Comparison of ENCODE assay signal across 14 cellular contexts in the genomic region with DNA sequence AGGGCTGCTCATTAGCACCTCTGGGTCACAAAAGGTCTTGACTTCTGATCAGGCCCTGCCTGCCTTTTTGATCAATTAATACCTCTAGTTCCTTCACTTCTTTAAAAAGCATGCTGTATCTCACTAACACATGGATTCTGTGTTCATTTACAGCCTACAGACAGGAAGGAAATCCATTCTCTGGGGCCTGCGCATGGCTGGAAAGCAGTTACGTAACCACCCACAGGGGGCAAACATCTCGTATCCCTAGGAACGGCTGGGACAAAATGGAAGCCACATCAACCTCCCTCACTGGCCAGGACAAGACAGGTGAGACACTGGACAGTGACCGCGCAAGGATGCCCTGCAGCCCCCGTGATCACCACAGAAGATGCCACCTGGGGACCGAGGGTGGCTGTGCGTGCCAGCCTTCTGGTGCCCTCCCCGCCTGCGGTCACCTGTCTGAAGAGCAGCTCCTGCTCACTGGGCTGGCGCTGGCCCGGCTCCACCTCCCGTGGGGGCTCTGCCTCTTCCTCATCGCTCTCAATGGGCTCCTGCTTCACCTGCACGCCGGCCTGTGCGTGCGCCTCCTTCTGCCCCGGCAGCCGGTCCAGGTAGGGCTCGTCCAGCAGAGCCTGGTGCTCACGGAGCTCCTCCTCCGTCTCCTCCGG.
DNase-seq lines count a peak whose midpoint lies in the region; ATAC-seq, FAIRE-seq and TF ChIP-seq lines count a peak whose summit lies in the region.
"Had no signal": no experiment of that assay in that cellular context is flagged by ENCODE, and none has a peak within 500 bp of the region (broad histone marks: within the 10 kb centered on the region; RNA-seq: fewer than 3 reads in every experiment).

No MANE protein-coding gene starts in this region.

- H3K27ac ChIP-seq in heart right ventricle (peak overlapping the region in 6 of 10 donors; percentile 26 to 65 (median 44)), brain microvascular endothelial cell (no peak overlapping the region), HepG2 (ENCODE audit: extremely low read length, insufficient read depth, low read length) (no peak overlapping the region), uterus (peak overlapping the region; percentile 70 to 83), GM23248 (no peak overlapping the region)

- H3K4me3 ChIP-seq in heart right ventricle (no peak overlapping the region), brain microvascular endothelial cell (ENCODE audit: low read depth, low read length) (no peak overlapping the region), HepG2 (replicated peaks in 1 of 3; ENCODE audit: insufficient read depth in 1 of 3, low read depth in 2 of 3, low read length in 3 of 3) (no peak overlapping the region), uterus (no peak overlapping the region), GM23248 (no peak overlapping the region)

- POLR2A ChIA-PET in HepG2 (lab: Yijun Ruan, JAX) = no interaction called here

- H4K20me1 ChIP-seq in HepG2 (ENCODE audit: insufficient read depth, low read length) = no peaks in the 10 kb centered on the region
- H4K20me1 ChIP-seq in GM23248 (ENCODE audit: insufficient read depth) = no peaks in the 10 kb centered on the region

- CTCF ChIA-PET in HepG2 (lab: Yijun Ruan, JAX; ENCODE audit: low intra/inter-chr PET ratio, low total read pairs) = no interaction called here

- H3K9ac ChIP-seq in HepG2 (ENCODE audit: insufficient read depth, low read depth, low read length) = no peak overlapping the region
- H3K9ac ChIP-seq in GM23248 = no peak overlapping the region

- 88% methylated on average over 25 of the region's 25 CpGs for WGBS in heart right ventricle, 2 donors
- whole genome bisulfite sequencing in HepG2 (ENCODE audit: low lambda C conversion rate) = 94% methylated on average over 18 of the region's 25 CpGs
- WGBS in GM23248 (ENCODE audit: low coverage in 1 of 2, low lambda C conversion rate in 2 of 2, missing lambda C conversion rate in 2 of 2), 2 experiments = 94% methylated on average over 23 to 25 of the region's 25 CpGs

- no peaks in the 10 kb centered on the region for H3K9me3 ChIP-seq in heart right ventricle
- no peaks in the 10 kb centered on the region for H3K9me3 ChIP-seq in HepG2 (ENCODE audit: low read length)
- H3K9me3 ChIP-seq in uterus = no peaks in the 10 kb centered on the region
- H3K9me3 ChIP-seq in GM23248 (ENCODE audit: low read depth) = no peaks in the 10 kb centered on the region

- TF ChIP-seq RAD21 in HepG2 (CRISPR knock-in tag; IDR thresholded peaks at IDR 0.05) = no peak

- H3K27me3 ChIP-seq in heart right ventricle = no peaks in the 10 kb centered on the region
- H3K27me3 ChIP-seq in brain microvascular endothelial cell (replicated peaks) = no peaks in the 10 kb centered on the region
- no peaks in the 10 kb centered on the region for H3K27me3 ChIP-seq in HepG2 (ENCODE audit: control insufficient read depth in 1 of 2, insufficient read depth in 2 of 2, low read length in 2 of 2)
- H3K27me3 ChIP-seq in uterus = no peaks in the 10 kb centered on the region
- H3K27me3 ChIP-seq in GM23248 (replicated peaks; ENCODE audit: insufficient read depth) = no peaks in the 10 kb centered on the region

- H3K79me2 ChIP-seq in HepG2 (ENCODE audit: insufficient read depth, low read length) = no peaks in the 10 kb centered on the region
- H3K79me2 ChIP-seq in GM23248 (ENCODE audit: insufficient read depth) = no peaks in the 10 kb centered on the region

- peaks cover 8 to 30% (median 24%) of the 10 kb centered on the region in 9 donors for H3K4me1 ChIP-seq in heart right ventricle
- peaks cover 12% of the 10 kb centered on the region for H3K4me1 ChIP-seq in HepG2 (ENCODE audit: insufficient read depth, low read length)
- peaks cover 5 to 8% of the 10 kb centered on the region in 2 donors for H3K4me1 ChIP-seq in uterus
- H3K4me1 ChIP-seq in GM23248 (ENCODE audit: insufficient read depth) = no peaks in the 10 kb centered on the region

- no peaks in the 10 kb centered on the region for H3K9me2 ChIP-seq in GM23248 (ENCODE audit: insufficient read depth)

- TF ChIP-seq CTCF in heart right ventricle (IDR thresholded peaks at IDR 0.05) = peak in 1 of 9 donors; percentile 20
- peak; percentile 10 for TF ChIP-seq CTCF in brain microvascular endothelial cell (IDR thresholded peaks at IDR 0.05; ENCODE audit: low read depth, low read length, missing control alignments)
- TF ChIP-seq CTCF in HepG2 (CRISPR knock-in tag; IDR thresholded peaks at IDR 0.05) = no peak
- no peak for TF ChIP-seq CTCF in uterus (IDR thresholded peaks at IDR 0.05)

- no peak for TF ChIP-seq EP300 in HepG2 (IDR thresholded peaks at IDR 0.05; ENCODE audit: low read depth in 2 of 2, low read length in 2 of 2)
- no peak for TF ChIP-seq EP300 in HepG2 (CRISPR knock-in tag; IDR thresholded peaks at IDR 0.05; ENCODE audit: borderline replicate concordance)

- peaks cover 0 to 57% (median 17%) of the 10 kb centered on the region in 9 donors for H3K36me3 ChIP-seq in heart right ventricle
- H3K36me3 ChIP-seq in brain microvascular endothelial cell (replicated peaks) = no peaks in the 10 kb centered on the region
- H3K36me3 ChIP-seq in HepG2 (replicated peaks in 1 of 2; ENCODE audit: control insufficient read depth in 1 of 2, insufficient read depth in 2 of 2, low read length in 2 of 2) = peaks cover 4 to 13% of the 10 kb centered on the region in 2 experiments; a peak in 2 of 5 replicates
- no peaks in the 10 kb centered on the region for H3K36me3 ChIP-seq in uterus
- H3K36me3 ChIP-seq in GM23248 (ENCODE audit: low read depth) = no peaks in the 10 kb centered on the region

- no TSS peak for BruUV-seq in HepG2 (replicated peaks; lab: Mats Ljungman, UMichigan)

- H2AFZ ChIP-seq in HepG2 (ENCODE audit: low read length) (no peak overlapping the region), GM23248 (no peak overlapping the region)

- ATAC-seq in heart right ventricle = peak in 4 of 8 donors; percentile 32 to 43 (median 38)
- ATAC-seq in HepG2 = no peak

- DNase-seq in heart right ventricle (peak in 1 of 2 donors; percentile 8), cardiac septum (ENCODE audit: low spot score) (no peak), brain microvascular endothelial cell (no peak), HepG2 (ENCODE audit: low spot score) (no peak), uterus (no peak), NCI-H2107 treated with DMSO at 0.1 percent for 48 hours (lab: John Stamatoyannopoulos, UW; ENCODE audit: unreplicated experiment) (no peak), GM23248 (no peak), HT-29 (ENCODE audit: low spot score) (no peak)
- DNase-seq: activated effector memory CD4-positive, alpha-beta T cell treated with anti-CD3 and anti-CD28 coated beads, Interleukin-2, amount 50 U/mL, for 16 hours; COR-L47; GOT3; Karpas-422; NCI-H2029 treated with DMSO at 0.1 percent for 48 hours; SHP77 treated with DMSO at 0.1 percent for 48 hours had no signal

- intact Hi-C loops in heart right ventricle (cut with DNase I) (no loop called here), cardiac septum (cut with DNase I) (no loop called here), HepG2 (cut with micrococcal nuclease; ENCODE audit: unreplicated experiment) (no loop called here), uterus (cut with DNase I; ENCODE audit: low total_unique reads) (no loop called here)

- in situ Hi-C loops in brain microvascular endothelial cell (cut with HindIII; ENCODE audit: low pct_ligation_motif_present, low sequenced_read_pairs) (no loop called here), HepG2 (cut with HindIII; ENCODE audit: extremely low pct_ligation_motif_present, low pct_unique_long_range_greater_than_20kb) (no loop called here), GM23248 (cut with MboI) (no loop called here)

- FAIRE-seq in HepG2 (lab: Jason Lieb, UNC) = no peak

- H3F3A ChIP-seq in GM23248 (ENCODE audit: insufficient read depth) = peaks cover 4% of the 10 kb centered on the region; the same call in 1 of the 2 replicates

- no peak for TF ChIP-seq POLR2A in HepG2 (IDR thresholded peaks at IDR 0.05; ENCODE audit: insufficient read depth in 1 of 2, low read depth in 2 of 2, low read length in 2 of 2)
- TF ChIP-seq POLR2A in uterus (IDR thresholded peaks at IDR 0.05) = no peak

- H3K4me2 ChIP-seq in HepG2 (ENCODE audit: low read depth, low read length) = no peak overlapping the region
- H3K4me2 ChIP-seq in GM23248 (ENCODE audit: unreplicated experiment) = no peak overlapping the region

TF ChIP-seq in HepG2, 621 proteins besides CTCF, POLR2A, EP300 and RAD21:
- TF ChIP-seq AGO2 (optimal IDR thresholded peaks at IDR 0.05; ENCODE audit: low read depth, low read length) = peak; percentile 36
- TF ChIP-seq RBM22 (optimal IDR thresholded peaks at IDR 0.05; ENCODE audit: low read length) = no peak
- TF ChIP-seq ZNF101 (CRISPR knock-in tag; IDR thresholded peaks at IDR 0.05; ENCODE audit: borderline replicate concordance, low read depth) = no peak
TF ChIP-seq in HepG2: peak in this region for 1.

Comparison
In these comparisons a context has a peak if more than half of its experiments do, and no peak if none do; other contexts are left out.
1. H3K27ac ChIP-seq: peak in heart right ventricle (6 of 10) and uterus (2 of 2); none in brain microvascular endothelial cell (single experiment), HepG2 (single experiment) and GM23248 (single experiment).